8 cellular contexts compared by ENCODE assay signal in genomic region chr5:10724799-10725507, GRCh38. TPM values are rescaled to one million over a fixed set of nuclear protein-coding genes. Genes with fewer than 3 reads are reported as not detected.
A peak's percentile ranks its signal among the peaks of the same experiment; 100 is the strongest.
DNase-seq lines count a peak whose midpoint lies in the region; ATAC-seq, FAIRE-seq and TF ChIP-seq lines count a peak whose summit lies in the region.

No MANE protein-coding gene starts in this region.

- H3K27ac Mint-ChIP-seq in astrocyte (ENCODE audit: unreplicated experiment), result peak overlapping the region; percentile 83

- peak overlapping the region; percentile 74 for H3K18ac ChIP-seq in IMR-90 (ENCODE audit: low read depth, low read length)

- intact Hi-C loops in IMR-90 (cut with micrococcal nuclease), result no loop called here
- intact Hi-C loops in transverse colon (cut with DNase I; ENCODE audit: low total_unique reads), result no loop called here

- H3K27me3 ChIP-seq in IMR-90 (ENCODE audit: control insufficient read depth, insufficient read depth, low read length) (no peaks in the 10 kb centered on the region), astrocyte (ENCODE audit: insufficient read depth, low read length) (no peaks in the 10 kb centered on the region), transverse colon (no peaks in the 10 kb centered on the region)

- 48% methylated on average over 2 of the region's 16 CpGs; no CpG with 5 or more reads in 1 of the 2 experiments for WGBS in IMR-90 (ENCODE audit: extremely low coverage in 2 of 2, insufficient read length in 1 of 2), 2 experiments
- 54% methylated on average over 7 to 16 of the region's 16 CpGs for WGBS in transverse colon (ENCODE audit: low coverage in 1 of 2), 2 donors

- H3K9ac ChIP-seq in IMR-90 (ENCODE audit: low read depth, low read length) (no peak overlapping the region; the same call in 1 of the 2 replicates), astrocyte (ENCODE audit: low read length) (peak overlapping the region; percentile 65)

- H3K27ac ChIP-seq in IMR-90 (ENCODE audit: insufficient read depth, low read length), result peak overlapping the region; percentile 96
- H3K27ac ChIP-seq in astrocyte (ENCODE audit: low read depth, low read length), result peak overlapping the region; percentile 90
- peak overlapping the region; percentile 44 to 77 (median 64) for H3K27ac ChIP-seq in transverse colon

- no peak overlapping the region for H3K4me3 ChIP-seq in IMR-90 (ENCODE audit: insufficient read depth, low read depth, low read length)
- peak overlapping the region; percentile 24 for H3K4me3 ChIP-seq in astrocyte (ENCODE audit: insufficient read depth, low read depth, low read length)
- no peak overlapping the region for H3K4me3 ChIP-seq in transverse colon

- no peaks in the 10 kb centered on the region for H3K27me3 Mint-ChIP-seq in astrocyte (ENCODE audit: low read depth, unreplicated experiment)

- H2BK5ac ChIP-seq in IMR-90 (ENCODE audit: low read depth, low read length, poor library complexity, severe bottlenecking), result peak overlapping the region; percentile 94

- BruUV-seq in IMR-90 (replicated peaks; lab: Mats Ljungman, UMichigan), result no TSS peak

- H2BK120ac ChIP-seq in IMR-90 (ENCODE audit: low read depth, low read length), result peak overlapping the region; percentile 89

- peak overlapping the region; percentile 80 for H3K4ac ChIP-seq in IMR-90 (ENCODE audit: low read depth, low read length)

- POLR2A ChIA-PET in IMR-90 (lab: Charles Lee; ENCODE audit: unreplicated experiment), result interaction anchor here (1.0 kb wide), 2 partner anchors 10 to 22 kb away, joined by 3 to 5 read pairs; no protein-coding TSS in a partner anchor

- H3K4me1 ChIP-seq in IMR-90 (ENCODE audit: control insufficient read depth, insufficient read depth, low read length) (peaks cover 28% of the 10 kb centered on the region), astrocyte (ENCODE audit: insufficient read depth, low read length) (peaks cover 49% of the 10 kb centered on the region), transverse colon (peaks cover 0 to 19% (median 11%) of the 10 kb centered on the region in 4 donors)

- H3K9me3 ChIP-seq in IMR-90 (ENCODE audit: control insufficient read depth, insufficient read depth, low read length), result no peaks in the 10 kb centered on the region
- H3K9me3 ChIP-seq in astrocyte (ENCODE audit: insufficient read depth, low read depth, low read length), result no peaks in the 10 kb centered on the region
- no peaks in the 10 kb centered on the region for H3K9me3 ChIP-seq in transverse colon

- H4K20me1 ChIP-seq in IMR-90 (ENCODE audit: insufficient read depth, low read length) (0 out of 2 replicates have a peak, but pooled peaks cover 3% of the 10 kb centered on the region), astrocyte (ENCODE audit: insufficient read depth, low read length) (peaks cover 22% of the 10 kb centered on the region)

- H2BK15ac ChIP-seq in IMR-90 (ENCODE audit: low read depth, low read length), result peak overlapping the region; percentile 83; the same call in 1 of the 3 replicates

- H2AK5ac ChIP-seq in IMR-90 (ENCODE audit: low read depth, low read length), result peak overlapping the region; percentile 86

- H4K91ac ChIP-seq in IMR-90 (ENCODE audit: insufficient read depth, low read depth, low read length), result peak overlapping the region; percentile 72

- H2AFZ ChIP-seq in IMR-90 (replicated peaks; ENCODE audit: low read length, poor library complexity) (peak overlapping the region; percentile 37), astrocyte (ENCODE audit: low read depth, low read length) (peak overlapping the region; percentile 18)

- TF ChIP-seq RAD21 in IMR-90 (IDR thresholded peaks at IDR 0.05; ENCODE audit: low read length), result no peak

- peak overlapping the region; percentile 59 for H2AK9ac ChIP-seq in IMR-90 (replicated peaks; ENCODE audit: low read depth, low read length, poor library complexity)

- TF ChIP-seq EP300 in transverse colon (IDR thresholded peaks at IDR 0.05; ENCODE audit: low read depth), result no peak

- H3K79me2 ChIP-seq in astrocyte (ENCODE audit: insufficient read depth, low read length), result peaks cover 39% of the 10 kb centered on the region

- DNase-seq in IMR-90 (peak; percentile 93), astrocyte (ENCODE audit: low read depth) (peak; percentile 92), transverse colon (peak; percentile 26), medulla oblongata (ENCODE audit: extremely low spot score) (no peak)
- no peak for DNase-seq in central memory CD4-positive, alpha-beta T cell
- DNase-seq in activated CD8-positive, alpha-beta memory T cell treated with anti-CD3 and anti-CD28 coated beads for 24 hours, result no peak

- H3K9me1 ChIP-seq in IMR-90 (ENCODE audit: insufficient read depth, low read length), result peaks cover 30% of the 10 kb centered on the region

- peak overlapping the region; percentile 27 to 82 for H4K8ac ChIP-seq in IMR-90 (ENCODE audit: low read depth in 2 of 2, low read length in 2 of 2)

- H3K23ac ChIP-seq in IMR-90 (ENCODE audit: low read depth, low read length), result peak overlapping the region; percentile 55

- H2BK20ac ChIP-seq in IMR-90 (ENCODE audit: low read depth, low read length), result peak overlapping the region; percentile 75

- H3K14ac ChIP-seq in IMR-90 (replicated peaks; ENCODE audit: low read depth, low read length), result peak overlapping the region; percentile 61

- peaks cover 49% of the 10 kb centered on the region for H3K4me1 Mint-ChIP-seq in astrocyte (ENCODE audit: low read depth, unreplicated experiment)

- dilution Hi-C loops in IMR-90 (cut with HindIII; ENCODE audit: low sequenced_read_pairs, unreplicated experiment), result no loop called here

- H3K4me2 ChIP-seq in IMR-90 (ENCODE audit: low read depth, low read length) (peak overlapping the region; percentile 70), astrocyte (ENCODE audit: low read length) (peak overlapping the region; percentile 78)

- TF ChIP-seq CTCF in IMR-90 (conservative IDR thresholded peaks at IDR 0.05; ENCODE audit: low read depth, low read length) (peak; percentile 27), astrocyte (IDR thresholded peaks at IDR 0.05; ENCODE audit: insufficient read depth, low read depth, low read length) (peak; percentile 40), transverse colon (IDR thresholded peaks at IDR 0.05) (peak in 4 of 5 experiments; percentile 15 to 23 (median 18))

- peak overlapping the region; percentile 74 for H3K56ac ChIP-seq in IMR-90 (ENCODE audit: extremely low read depth, insufficient read depth, low read length)

- in situ Hi-C loops in IMR-90 (cut with MboI; ENCODE audit: low sequenced_read_pairs) (no loop called here), transverse colon (cut with MboI; ENCODE audit: low pct_ligation_motif_present in 1 of 4, low pct_unique_long_range_greater_than_20kb in 1 of 4, low sequenced_read_pairs in 3 of 4) (no loop called here)

- no peak for FAIRE-seq in astrocyte (lab: Jason Lieb, UNC)
- FAIRE-seq in islet of Langerhans (lab: Jason Lieb, UNC), result peak; percentile 81

- peaks cover 48 to 84% of the 10 kb centered on the region in 2 experiments for H3K79me1 ChIP-seq in IMR-90 (ENCODE audit: low read depth in 1 of 2, low read length in 2 of 2)

- H3K9me3 Mint-ChIP-seq in astrocyte (ENCODE audit: unreplicated experiment), result no peaks in the 10 kb centered on the region

- H4K5ac ChIP-seq in IMR-90 (ENCODE audit: low read depth, low read length), result peak overlapping the region; percentile 82

- H3K36me3 Mint-ChIP-seq in astrocyte (ENCODE audit: low read depth, unreplicated experiment), result peaks cover 26% of the 10 kb centered on the region

- no peak for TF ChIP-seq POLR2A in IMR-90 (IDR thresholded peaks at IDR 0.05; ENCODE audit: low read depth, low read length)
- no peak for TF ChIP-seq POLR2A in transverse colon (IDR thresholded peaks at IDR 0.05)

- H3K4me3 Mint-ChIP-seq in astrocyte (ENCODE audit: unreplicated experiment), result no peak overlapping the region

- H3K36me3 ChIP-seq in IMR-90 (ENCODE audit: control insufficient read depth, insufficient read depth, low read length), result peaks cover 13% of the 10 kb centered on the region
- H3K36me3 ChIP-seq in astrocyte (ENCODE audit: insufficient read depth, low read length), result peaks cover 1% of the 10 kb centered on the region
- H3K36me3 ChIP-seq in transverse colon, result no peaks in the 10 kb centered on the region

- ATAC-seq in IMR-90 (ENCODE audit: low read depth), result peak; percentile 53
- no peak for ATAC-seq in GM21619 (IDR thresholded peaks at IDR 0.05; ENCODE audit: unreplicated experiment)

- CTCF ChIA-PET in IMR-90 (lab: Yijun Ruan, JAX), result interaction anchor here (0.5 to 1.1 kb wide), 7 partner anchors 19 to 135 kb away, joined by 3 to 4 read pairs (median 3); no protein-coding TSS in a partner anchor

TF ChIP-seq in IMR-90, 13 proteins besides CTCF, POLR2A, EP300 and RAD21 (continues in another document):
- no peak for TF ChIP-seq BHLHE40 (IDR thresholded peaks at IDR 0.05; ENCODE audit: low read depth, low read length)
- no peak for TF ChIP-seq RCOR1 (IDR thresholded peaks at IDR 0.05; ENCODE audit: insufficient replicate concordance, low read length)
- no peak for TF ChIP-seq RFX5 (IDR thresholded peaks at IDR 0.05; ENCODE audit: low read depth, low read length)
- peak; percentile 12; the same call in 1 of the 2 replicates for TF ChIP-seq SMC3 (IDR thresholded peaks at IDR 0.05; ENCODE audit: low read depth, low read length)
- TF ChIP-seq MXI1 (IDR thresholded peaks at IDR 0.05; ENCODE audit: borderline replicate concordance, low read depth, low read length), result no peak
- no peak for TF ChIP-seq USF2 (IDR thresholded peaks at IDR 0.05; ENCODE audit: low read depth, low read length)
- no peak for TF ChIP-seq MAZ (IDR thresholded peaks at IDR 0.05; ENCODE audit: borderline replicate concordance, low read depth, low read length)
- TF ChIP-seq CEBPB (IDR thresholded peaks at IDR 0.05; ENCODE audit: low read depth, low read length), result no peak

RNA-seq across cellular contexts. Expression of gene DAP, which starts 36.1 kb away (rescaled TPM):
- total RNA-seq in IMR-90 (2012; rRNA removed) (44.4 and 49.6 TPM in 2 replicates), astrocyte (230 and 239 TPM in 2 replicates), transverse colon (10 to 100 TPM; 33.6 to 71.4 (median 47.9) TPM)
- 152 and 189 TPM in 2 replicates for polyA plus RNA-seq in IMR-90 (2012; rRNA removed)
- 160 and 237 TPM in 2 replicates for polyA plus RNA-seq in IMR-90 (2012; cell fraction: cytosol; rRNA removed)
- polyA plus RNA-seq in IMR-90 (2012; cell fraction: nucleus; rRNA removed; ENCODE audit: low replicate concordance), result 88.2 and 89.8 TPM in 2 replicates

Comparison
In these comparisons a context has a peak if more than half of its experiments do, and no peak if none do; other contexts are left out.
1. DNase-seq: peak in IMR-90 (single experiment), astrocyte (single experiment) and transverse colon (single experiment); none in medulla oblongata (single experiment), central memory CD4-positive, alpha-beta T cell (single experiment) and activated CD8-positive, alpha-beta memory T cell treated with anti-CD3 and anti-CD28 coated beads for 24 hours (single experiment).
2. Peak in every context shown above with its lines, with median percentiles within 50 percentile points of each other: H3K27ac ChIP-seq and CTCF ChIP-seq.